Comparison of ENCODE assay signal across 19 cellular contexts in genomic region chrX:79266702-79267101, GRCh38.
DNase-seq lines count a peak whose midpoint lies in the region; ATAC-seq and TF ChIP-seq lines count a peak whose summit lies in the region.
"Had no signal": no experiment of that assay in that cellular context is flagged by ENCODE, and none has a peak within 500 bp of the region (broad histone marks: within the 10 kb centered on the region; RNA-seq: fewer than 3 reads in every experiment).

No MANE protein-coding gene starts in this region.

- CTCF ChIA-PET in activated naive CD4-positive, alpha-beta T cell treated with anti-CD3 and anti-CD28 coated beads for 36 hours (lab: Charles Lee): interaction anchor here (0.9 to 1.2 kb wide), 3 partner anchors 8 to 185 kb away, joined by 3 to 5 read pairs (median 4); no protein-coding TSS in a partner anchor
- CTCF ChIA-PET in HEK293T (lab: Yijun Ruan, JAX): no interaction called here
- CTCF ChIA-PET in activated CD8-positive, alpha-beta T cell treated with anti-CD3 and anti-CD28 coated beads, Interleukin-2, amount 10 ng/mL, durations not matched to agents 7 days and 5 days (lab: Charles Lee): interaction anchor here (1.2 kb wide), 1 partner anchor 184 kb away, joined by 3 read pairs; no protein-coding TSS in a partner anchor

- POLR2A ChIA-PET in HEK293T (lab: Yijun Ruan, JAX): no interaction called here
- POLR2A ChIA-PET in activated CD8-positive, alpha-beta T cell treated with anti-CD3 and anti-CD28 coated beads, Interleukin-2, amount 10 ng/mL, durations not matched to agents 7 days and 5 days (lab: Charles Lee): no interaction called here
- POLR2A ChIA-PET in naive thymus-derived CD8-positive, alpha-beta T cell (lab: Charles Lee): interaction anchor here (1.0 to 1.4 kb wide), 2 partner anchors 8 to 115 kb away, joined by 3 to 4 read pairs; no protein-coding TSS in a partner anchor

- H3K4me1 ChIP-seq in gastrocnemius medialis: no peaks in the 10 kb centered on the region
- H3K4me1 ChIP-seq in vagina: no peaks in the 10 kb centered on the region
- H3K4me1 ChIP-seq: body of pancreas, Peyer's patch, SJSA1, tibial artery had no signal

- H3K36me3 Mint-ChIP-seq in activated naive CD4-positive, alpha-beta T cell treated with anti-CD3 and anti-CD28 coated beads for 36 hours (ENCODE audit: low read depth): no peaks in the 10 kb centered on the region
- H3K36me3 Mint-ChIP-seq in activated naive CD4-positive, alpha-beta T cell treated with anti-CD3 and anti-CD28 coated beads, Interleukin-2, amount 50 U/mL, for 72 hours: peaks cover 4 to 5% of the 10 kb centered on the region in 2 donors
- H3K36me3 Mint-ChIP-seq in activated CD8-positive, alpha-beta T cell treated with anti-CD3 and anti-CD28 coated beads, Interleukin-2, amount 10 ng/mL, durations not matched to agents 7 days and 5 days (ENCODE audit: low read depth): peaks cover 10% of the 10 kb centered on the region
- no peaks in the 10 kb centered on the region for H3K36me3 Mint-ChIP-seq in naive thymus-derived CD8-positive, alpha-beta T cell
- H3K36me3 Mint-ChIP-seq: stimulated activated naive B cell treated with anti-CD40 and anti-IgM and Interleukin-4, amounts not matched to agents 10 μg/mL and 1 μg/mL and 100 μg/mL, for 72 hours had no signal

- DNase-seq in activated naive CD4-positive, alpha-beta T cell treated with anti-CD3 and anti-CD28 coated beads for 36 hours: no peak
- no peak for DNase-seq in activated naive CD4-positive, alpha-beta T cell treated with anti-CD3 and anti-CD28 coated beads, Interleukin-2, amount 50 U/mL, for 72 hours (ENCODE audit: low spot score in 2 of 2)
- DNase-seq in HEK293T (ENCODE audit: extremely low spot score): no peak
- no peak for DNase-seq in activated CD8-positive, alpha-beta T cell treated with anti-CD3 and anti-CD28 coated beads, Interleukin-2, amount 10 ng/mL, durations not matched to agents 7 days and 5 days
- DNase-seq in naive thymus-derived CD8-positive, alpha-beta T cell: no peak
- DNase-seq in gastrocnemius medialis: no peak
- no peak for DNase-seq in RKO (ENCODE audit: low spot score)
- no peak for DNase-seq in vagina (ENCODE audit: extremely low spot score in 2 of 2)
- DNase-seq: body of pancreas; left colon; NCI-H187 treated with DMSO at 0.1 percent for 48 hours; NK-92 treated with Interleukin-12 subunit alpha and Interleukin-12 subunit beta, amount 100 ng/mL, for 24 hours; Peyer's patch; stimulated activated naive B cell treated with anti-CD40 and anti-IgM and Interleukin-4, amounts not matched to agents 10 μg/mL and 1 μg/mL and 100 μg/mL, for 72 hours; T1000; tibial artery had no signal

- no peak overlapping the region for H3K4me3 ChIP-seq in gastrocnemius medialis
- no peak overlapping the region for H3K4me3 ChIP-seq in vagina
- H3K4me3 ChIP-seq: body of pancreas, Peyer's patch, SJSA1, tibial artery had no signal

- no peak for ATAC-seq in activated naive CD4-positive, alpha-beta T cell treated with anti-CD3 and anti-CD28 coated beads, Interleukin-2, amount 50 U/mL, for 72 hours
- no peak for ATAC-seq in activated CD8-positive, alpha-beta T cell treated with anti-CD3 and anti-CD28 coated beads, Interleukin-2, amount 10 ng/mL, durations not matched to agents 7 days and 5 days
- no peak for ATAC-seq in naive thymus-derived CD8-positive, alpha-beta T cell
- ATAC-seq in gastrocnemius medialis: no peak
- ATAC-seq: activated CD4-positive, CD25-positive, alpha-beta regulatory T cell treated with anti-CD3 and anti-CD28 coated beads, Interleukin-2, amount 50 U/mL, for 24 hours; body of pancreas; left colon; stimulated activated naive B cell treated with anti-CD40 and anti-IgM and Interleukin-4, amounts not matched to agents 10 μg/mL and 1 μg/mL and 100 μg/mL, for 72 hours had no signal

- no peak overlapping the region for H3K27ac ChIP-seq in gastrocnemius medialis
- no peak overlapping the region for H3K27ac ChIP-seq in vagina
- H3K27ac ChIP-seq: body of pancreas, SJSA1, tibial artery had no signal

- no peaks in the 10 kb centered on the region for H3K27me3 ChIP-seq in gastrocnemius medialis
- H3K27me3 ChIP-seq in vagina: no peaks in the 10 kb centered on the region
- H3K27me3 ChIP-seq: body of pancreas, Peyer's patch, SJSA1, tibial artery had no signal

- no peak for TF ChIP-seq POLR2A in gastrocnemius medialis (IDR thresholded peaks at IDR 0.05)
- TF ChIP-seq POLR2A in vagina (IDR thresholded peaks at IDR 0.05): no peak

- intact Hi-C loops in activated naive CD4-positive, alpha-beta T cell treated with anti-CD3 and anti-CD28 coated beads for 36 hours (cut with micrococcal nuclease): loop anchor here (10.0 kb wide), 1 partner anchor 1162 kb away; the partner anchor contains the start of gene PGK1
- intact Hi-C loops in gastrocnemius medialis (cut with DNase I; ENCODE audit: low total_unique reads) (no loop called here), vagina (cut with DNase I) (no loop called here)

- no peaks in the 10 kb centered on the region for H3K27me3 Mint-ChIP-seq in activated naive CD4-positive, alpha-beta T cell treated with anti-CD3 and anti-CD28 coated beads for 36 hours (ENCODE audit: low read depth)
- no peaks in the 10 kb centered on the region for H3K27me3 Mint-ChIP-seq in activated CD8-positive, alpha-beta T cell treated with anti-CD3 and anti-CD28 coated beads, Interleukin-2, amount 10 ng/mL, durations not matched to agents 7 days and 5 days (ENCODE audit: low read depth)
- no peaks in the 10 kb centered on the region for H3K27me3 Mint-ChIP-seq in naive thymus-derived CD8-positive, alpha-beta T cell
- H3K27me3 Mint-ChIP-seq: progenitor cell of endocrine pancreas; stimulated activated naive B cell treated with anti-CD40 and anti-IgM and Interleukin-4, amounts not matched to agents 10 μg/mL and 1 μg/mL and 100 μg/mL, for 72 hours had no signal

- peak overlapping the region; percentile 45 for H3K4me3 Mint-ChIP-seq in activated naive CD4-positive, alpha-beta T cell treated with anti-CD3 and anti-CD28 coated beads for 36 hours
- no peak overlapping the region for H3K4me3 Mint-ChIP-seq in activated CD8-positive, alpha-beta T cell treated with anti-CD3 and anti-CD28 coated beads, Interleukin-2, amount 10 ng/mL, durations not matched to agents 7 days and 5 days
- H3K4me3 Mint-ChIP-seq in naive thymus-derived CD8-positive, alpha-beta T cell: peak overlapping the region in 4 of 10 donors; percentile 1 to 38 (median 18)
- H3K4me3 Mint-ChIP-seq: stimulated activated naive B cell treated with anti-CD40 and anti-IgM and Interleukin-4, amounts not matched to agents 10 μg/mL and 1 μg/mL and 100 μg/mL, for 72 hours had no signal

- H3K9me3 ChIP-seq in gastrocnemius medialis (no peaks in the 10 kb centered on the region), vagina (no peaks in the 10 kb centered on the region)
- H3K9me3 ChIP-seq: body of pancreas, Peyer's patch, SJSA1, tibial artery had no signal

- H3K27ac Mint-ChIP-seq in activated naive CD4-positive, alpha-beta T cell treated with anti-CD3 and anti-CD28 coated beads for 36 hours: peak overlapping the region; percentile 68
- peak overlapping the region in 1 of 2 donors; percentile 31 for H3K27ac Mint-ChIP-seq in activated naive CD4-positive, alpha-beta T cell treated with anti-CD3 and anti-CD28 coated beads, Interleukin-2, amount 50 U/mL, for 72 hours
- H3K27ac Mint-ChIP-seq in activated CD8-positive, alpha-beta T cell treated with anti-CD3 and anti-CD28 coated beads, Interleukin-2, amount 10 ng/mL, durations not matched to agents 7 days and 5 days: peak overlapping the region; percentile 71
- H3K27ac Mint-ChIP-seq in naive thymus-derived CD8-positive, alpha-beta T cell: peak overlapping the region in 7 of 10 donors; percentile 21 to 93 (median 84)
- H3K27ac Mint-ChIP-seq: progenitor cell of endocrine pancreas had no signal

- in situ Hi-C loops in gastrocnemius medialis (cut with MboI; ENCODE audit: low sequenced_read_pairs in 4 of 4): no loop called here

- H3K9me3 Mint-ChIP-seq in activated naive CD4-positive, alpha-beta T cell treated with anti-CD3 and anti-CD28 coated beads for 36 hours: no peaks in the 10 kb centered on the region
- H3K9me3 Mint-ChIP-seq in activated naive CD4-positive, alpha-beta T cell treated with anti-CD3 and anti-CD28 coated beads, Interleukin-2, amount 50 U/mL, for 72 hours: no peaks in the 10 kb centered on the region
- H3K9me3 Mint-ChIP-seq in activated CD8-positive, alpha-beta T cell treated with anti-CD3 and anti-CD28 coated beads, Interleukin-2, amount 10 ng/mL, durations not matched to agents 7 days and 5 days (ENCODE audit: insufficient read depth): no peaks in the 10 kb centered on the region
- H3K9me3 Mint-ChIP-seq in naive thymus-derived CD8-positive, alpha-beta T cell: peaks cover 0 to 1% (median 0%) of the 10 kb centered on the region in 9 donors
- H3K9me3 Mint-ChIP-seq: stimulated activated naive B cell treated with anti-CD40 and anti-IgM and Interleukin-4, amounts not matched to agents 10 μg/mL and 1 μg/mL and 100 μg/mL, for 72 hours had no signal

- TF ChIP-seq CTCF in gastrocnemius medialis (IDR thresholded peaks at IDR 0.05 in 4 of 5, conservative IDR thresholded peaks at IDR 0.05 in 1 of 5) (no peak), vagina (IDR thresholded peaks at IDR 0.05) (no peak)

- H3K36me3 ChIP-seq in gastrocnemius medialis (no peaks in the 10 kb centered on the region), vagina (no peaks in the 10 kb centered on the region)
- H3K36me3 ChIP-seq: Peyer's patch, SJSA1, tibial artery had no signal

- peaks cover 68% of the 10 kb centered on the region for H3K4me1 Mint-ChIP-seq in activated naive CD4-positive, alpha-beta T cell treated with anti-CD3 and anti-CD28 coated beads for 36 hours (ENCODE audit: low read depth)
- peaks cover 60% of the 10 kb centered on the region for H3K4me1 Mint-ChIP-seq in activated CD8-positive, alpha-beta T cell treated with anti-CD3 and anti-CD28 coated beads, Interleukin-2, amount 10 ng/mL, durations not matched to agents 7 days and 5 days (ENCODE audit: low read depth)
- peaks cover 21 to 72% (median 53%) of the 10 kb centered on the region in 4 donors for H3K4me1 Mint-ChIP-seq in naive thymus-derived CD8-positive, alpha-beta T cell

TF ChIP-seq in HEK293T, 16 proteins besides CTCF, POLR2A, EP300 and RAD21:
- TF ChIP-seq L3MBTL2 (conservative IDR thresholded peaks at IDR 0.05): no peak
- no peak for TF ChIP-seq FOXM1 (IDR thresholded peaks at IDR 0.05; ENCODE audit: borderline replicate concordance)
- no peak for TF ChIP-seq BHLHE40 (IDR thresholded peaks at IDR 0.05; ENCODE audit: borderline replicate concordance)
- TF ChIP-seq ELF4 (IDR thresholded peaks at IDR 0.05): peak; percentile 76
- no peak for TF ChIP-seq FOXA1 (IDR thresholded peaks at IDR 0.05)
- TF ChIP-seq SUZ12 (IDR thresholded peaks at IDR 0.05): no peak
- no peak for TF ChIP-seq ZNF384 (IDR thresholded peaks at IDR 0.05)
- no peak for TF ChIP-seq TARDBP (IDR thresholded peaks at IDR 0.05)
- no peak for TF ChIP-seq FOXK2 (IDR thresholded peaks at IDR 0.05)
